1 cellular context compared by ENCODE assay signal in genomic region chr12:67091204-67091603, GRCh38.
TF ChIP-seq lines count a peak whose summit lies in the region.

No MANE protein-coding gene starts in this region.

TF ChIP-seq in HEK293, 187 proteins besides CTCF, POLR2A, EP300 and RAD21 (continued from another document):
- no peak for TF ChIP-seq ZNF580 (tag by site-specific recombination; IDR thresholded peaks at IDR 0.05)
